In the genomic region with DNA sequence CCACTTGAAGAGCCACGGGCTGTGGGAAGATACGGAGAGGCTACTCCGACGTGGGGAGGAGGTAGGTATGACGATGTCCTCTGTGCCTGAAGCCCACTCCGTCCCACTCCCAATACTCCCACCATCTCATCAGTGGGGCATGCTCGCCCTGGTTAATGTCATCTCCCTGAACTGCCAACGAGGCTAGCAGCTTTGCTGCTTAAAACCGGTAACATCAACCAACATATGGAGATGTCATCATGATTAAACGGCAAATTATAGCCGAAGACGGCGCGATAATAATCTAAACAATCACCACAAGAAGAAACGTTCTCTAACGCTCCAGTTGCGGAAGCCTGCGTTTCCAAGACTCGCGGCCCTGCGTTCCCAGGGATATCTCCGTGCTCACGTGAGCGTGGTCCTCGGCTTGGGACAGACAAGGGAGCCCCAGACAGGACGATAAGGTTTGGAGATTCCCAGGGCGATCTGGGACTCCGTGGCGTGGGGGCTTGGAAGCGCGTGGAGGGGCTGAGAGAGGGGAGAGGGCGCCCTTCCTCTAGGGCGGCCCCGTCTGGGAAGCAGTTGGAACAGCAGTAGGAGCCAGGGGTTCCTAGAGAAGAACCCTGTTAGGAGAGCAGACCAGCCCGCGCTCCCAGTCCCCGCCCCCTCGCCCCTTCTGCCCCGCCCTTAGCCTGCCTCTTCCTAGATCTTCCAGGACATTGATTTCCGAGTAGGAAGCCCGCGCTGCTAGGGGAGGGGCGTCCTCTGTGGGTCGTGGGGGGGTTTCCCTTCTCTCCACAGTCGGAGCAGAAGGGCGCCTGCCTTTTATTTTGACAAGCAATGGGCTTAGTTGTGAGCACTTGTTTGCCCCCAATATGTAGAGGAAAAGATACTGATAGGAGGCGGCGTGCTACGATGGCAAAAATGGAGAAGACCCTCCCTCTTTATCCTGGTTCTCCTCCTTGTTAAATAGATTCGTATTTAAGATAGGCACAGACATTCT, we compare ENCODE assay signal across 8 cellular contexts. TPM values are rescaled to one million over a fixed set of nuclear protein-coding genes. Genes with fewer than 3 reads are reported as not detected.
DNase-seq lines count a peak whose midpoint lies in the region; ATAC-seq and TF ChIP-seq lines count a peak whose summit lies in the region.

No MANE protein-coding gene starts in this region.

- peaks cover 11% of the 10 kb centered on the region for H3K4me1 ChIP-seq in osteoblast (ENCODE audit: insufficient read depth, low read length)

- TF ChIP-seq CTCF in LNCaP clone FGC (IDR thresholded peaks at IDR 0.05; ENCODE audit: control insufficient read depth, extremely low read depth, insufficient read depth) (peak; percentile 15; the same call in 1 of the 2 replicates), osteoblast (IDR thresholded peaks at IDR 0.05; ENCODE audit: extremely low read depth, low read depth, low read length) (peak; percentile 19)
- TF ChIP-seq CTCF in activated CD8-positive, alpha-beta T cell treated with anti-CD3 and anti-CD28 coated beads for 36 hours (IDR thresholded peaks at IDR 0.05), result no peak

- POLR2A ChIA-PET in activated CD8-positive, alpha-beta T cell treated with anti-CD3 and anti-CD28 coated beads for 36 hours (lab: Charles Lee), result interaction anchor here (0.6 kb wide), 2 partner anchors 11 to 25 kb away, joined by 3 read pairs; partner anchors contain the start of gene NRN1

- no peaks in the 10 kb centered on the region for H4K20me1 ChIP-seq in osteoblast (ENCODE audit: insufficient read depth, low read length)

- H3K4me3 Mint-ChIP-seq in activated CD8-positive, alpha-beta T cell treated with anti-CD3 and anti-CD28 coated beads for 36 hours, result peak overlapping the region; percentile 76

- peaks cover 87% of the 10 kb centered on the region for H3K27me3 Mint-ChIP-seq in activated CD8-positive, alpha-beta T cell treated with anti-CD3 and anti-CD28 coated beads for 36 hours

- H3K9me3 Mint-ChIP-seq in activated CD8-positive, alpha-beta T cell treated with anti-CD3 and anti-CD28 coated beads for 36 hours, result peaks cover 5% of the 10 kb centered on the region

- no peaks in the 10 kb centered on the region for H3K36me3 ChIP-seq in osteoblast (ENCODE audit: insufficient read depth, low read length)

- ATAC-seq in activated CD8-positive, alpha-beta T cell treated with anti-CD3 and anti-CD28 coated beads for 36 hours, result peak; percentile 22
- no peak for ATAC-seq in HG03520 (IDR thresholded peaks at IDR 0.05; ENCODE audit: unreplicated experiment)

- CTCF ChIA-PET in activated CD8-positive, alpha-beta T cell treated with anti-CD3 and anti-CD28 coated beads for 36 hours (lab: Charles Lee), result interaction anchor here (1.2 to 2.7 kb wide), 3 partner anchors 7 to 91 kb away, joined by 3 to 18 read pairs (median 13); partner anchors contain the start of gene NRN1

- peaks cover 22% of the 10 kb centered on the region for H3K27me3 ChIP-seq in osteoblast (ENCODE audit: insufficient read depth, low read length)

- intact Hi-C loops in activated CD8-positive, alpha-beta T cell treated with anti-CD3 and anti-CD28 coated beads for 36 hours (cut with micrococcal nuclease), result no loop called here

- H3K4me3 ChIP-seq in LNCaP clone FGC (ENCODE audit: low read depth, low read length) (peak overlapping the region; percentile 87), osteoblast (ENCODE audit: insufficient read depth, low read length) (peak overlapping the region; percentile 75)

- DNase-seq in DMS153 (lab: John Stamatoyannopoulos, UW) (peak; percentile 62), LNCaP clone FGC (ENCODE audit: low read depth) (no peak), glomerular visceral epithelial cell (ENCODE audit: extremely low spot score) (peak; percentile 88), osteoblast (ENCODE audit: insufficient read length, low spot score, missing footprints) (peak; percentile 97), medulla oblongata (ENCODE audit: extremely low spot score) (no peak), SKM-1 (lab: John Stamatoyannopoulos, UW; ENCODE audit: unreplicated experiment) (no peak)
- peak; percentile 30 for DNase-seq in activated CD8-positive, alpha-beta T cell treated with anti-CD3 and anti-CD28 coated beads for 36 hours

- peaks cover 8% of the 10 kb centered on the region for H3K36me3 Mint-ChIP-seq in activated CD8-positive, alpha-beta T cell treated with anti-CD3 and anti-CD28 coated beads for 36 hours (ENCODE audit: low read depth)

- H3K27ac Mint-ChIP-seq in activated CD8-positive, alpha-beta T cell treated with anti-CD3 and anti-CD28 coated beads for 36 hours, result no peak overlapping the region

- H3K9me3 ChIP-seq in osteoblast (ENCODE audit: low read depth, low read length), result no peaks in the 10 kb centered on the region

- peak overlapping the region; percentile 74 for H2AFZ ChIP-seq in osteoblast (ENCODE audit: low read length)

- H3K4me2 ChIP-seq in osteoblast (ENCODE audit: insufficient read depth, low read length), result peak overlapping the region; percentile 80

- H3K79me2 ChIP-seq in osteoblast (ENCODE audit: insufficient read depth, low read length), result no peaks in the 10 kb centered on the region

- H3K4me1 Mint-ChIP-seq in activated CD8-positive, alpha-beta T cell treated with anti-CD3 and anti-CD28 coated beads for 36 hours (ENCODE audit: low read depth), result peaks cover 47% of the 10 kb centered on the region

- peak overlapping the region; percentile 19 for H3K27ac ChIP-seq in osteoblast (ENCODE audit: low read depth, low read length)

RNA-seq across cellular contexts. Expression of gene NRN1, which starts 10.7 kb away (rescaled TPM):
- total RNA-seq in activated CD8-positive, alpha-beta T cell treated with anti-CD3 and anti-CD28 coated beads for 36 hours, result 1 to 10 TPM; 5.9 to 7.1 TPM
- 29.5 and 56.1 TPM in 2 replicates for total RNA-seq in osteoblast

Comparison
In these comparisons a context has a peak if more than half of its experiments do, and no peak if none do; other contexts are left out.
1. DNase-seq: peak in DMS153 (single experiment), activated CD8-positive, alpha-beta T cell treated with anti-CD3 and anti-CD28 coated beads for 36 hours (single experiment), glomerular visceral epithelial cell (single experiment) and osteoblast (single experiment); none in LNCaP clone FGC (single experiment), medulla oblongata (single experiment) and SKM-1 (single experiment).